10 cellular contexts compared by ENCODE assay signal in the genomic region with DNA sequence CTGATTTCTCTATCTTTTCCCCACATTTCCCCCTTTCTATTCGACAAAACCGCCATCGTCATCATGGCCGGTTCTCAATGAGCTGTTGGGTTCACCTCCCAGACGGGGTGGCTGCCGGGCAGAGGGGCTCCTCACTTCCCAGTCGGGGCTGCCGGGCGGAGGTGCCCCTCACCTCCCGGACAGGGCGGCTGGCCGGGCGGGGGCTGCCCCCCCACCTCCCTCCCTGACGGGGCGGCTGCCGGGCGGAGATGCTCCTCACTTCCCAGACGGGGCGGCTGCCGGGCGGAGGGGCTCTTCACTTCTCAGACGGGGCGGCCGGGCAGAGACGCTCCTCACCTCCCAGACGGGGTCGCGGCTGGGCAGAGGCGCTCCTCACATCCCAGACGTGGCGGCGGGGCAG. TPM values are rescaled to one million over a fixed set of nuclear protein-coding genes. Genes with fewer than 3 reads are reported as not detected.
"Had no signal": no experiment of that assay in that cellular context is flagged by ENCODE, and none has a peak within 500 bp of the region (broad histone marks: within the 10 kb centered on the region; RNA-seq: fewer than 3 reads in every experiment).

No MANE protein-coding gene starts in this region.

RNA-seq across cellular contexts. Expression of a gene that starts 45.3 kb away (rescaled TPM):
- total RNA-seq: OCI-LY7, PC-3, Peyer's patch, Right ventricle myocardium inferior, Right ventricle myocardium superior, RPMI7951, SJSA1, SK-MEL-5 had no signal

RNA-seq across cellular contexts. Expression of a gene that starts 47.6 kb away (rescaled TPM):
- total RNA-seq: OCI-LY7, SK-MEL-5 had no signal

RNA-seq across cellular contexts. Expression of a gene that starts 53.2 kb away (rescaled TPM):
- total RNA-seq: OCI-LY7, Right ventricle myocardium inferior, Right ventricle myocardium superior, RPMI7951, SJSA1, SK-MEL-5 had no signal

RNA-seq across cellular contexts. Expression of a gene that starts 56.8 kb away (rescaled TPM):
- total RNA-seq: OCI-LY7, PC-3, PC-9, Peyer's patch, RPMI7951, SJCRH30, SJSA1, SK-MEL-5 had no signal
